1 cellular context compared by ENCODE assay signal in genomic region chr3:46558184-46559029, GRCh38.
A peak's percentile ranks its signal among the peaks of the same experiment; 100 is the strongest.
TF ChIP-seq lines count a peak whose summit lies in the region.

No MANE protein-coding gene starts in this region.

TF ChIP-seq in K562, 482 proteins besides CTCF, POLR2A, EP300 and RAD21 (continued from another document and continues in another):
- no peak for TF ChIP-seq CUX1 (CRISPR knock-in tag; IDR thresholded peaks at IDR 0.05)
- peak; percentile 77; the same call in 1 of the 2 replicates for TF ChIP-seq LCOR (CRISPR knock-in tag; IDR thresholded peaks at IDR 0.05)
- no peak for TF ChIP-seq MTF1 (CRISPR knock-in tag; IDR thresholded peaks at IDR 0.05; ENCODE audit: borderline replicate concordance)
- TF ChIP-seq ZNF584 (CRISPR knock-in tag; IDR thresholded peaks at IDR 0.05; ENCODE audit: low read depth), result no peak
- TF ChIP-seq ZNF707 (CRISPR knock-in tag; conservative IDR thresholded peaks at IDR 0.05), result 0 out of 2 replicates have a peak, but pooled peaks have one; percentile 33
- TF ChIP-seq ZNF280A (IDR thresholded peaks at IDR 0.05; ENCODE audit: low read depth, partially characterized antibody), result no peak
- TF ChIP-seq RAD51 (IDR thresholded peaks at IDR 0.05; ENCODE audit: borderline replicate concordance, low read depth), result 0 out of 2 replicates have a peak, but pooled peaks have one; percentile 7
- TF ChIP-seq ZNF644 (tag; IDR thresholded peaks at IDR 0.05; ENCODE audit: low read depth), result peak; percentile 59; the same call in 1 of the 2 replicates
- no peak for TF ChIP-seq BCOR (IDR thresholded peaks at IDR 0.05)
- no peak; the same call in 1 of the 2 replicates for TF ChIP-seq CEBPB (tag; IDR thresholded peaks at IDR 0.05)
- no peak for TF ChIP-seq EWSR1 (IDR thresholded peaks at IDR 0.05; ENCODE audit: borderline replicate concordance, low read depth, partially characterized antibody)
- TF ChIP-seq ZNF764 (CRISPR knock-in tag; IDR thresholded peaks at IDR 0.05; ENCODE audit: low read depth), result peak; percentile 97
- TF ChIP-seq ZNF140 (CRISPR knock-in tag; IDR thresholded peaks at IDR 0.05), result no peak
- no peak for TF ChIP-seq PTTG1 (tag; IDR thresholded peaks at IDR 0.05; ENCODE audit: low read depth)
- no peak; the same call in 1 of the 2 replicates for TF ChIP-seq THRAP3 (IDR thresholded peaks at IDR 0.05; ENCODE audit: borderline replicate concordance)
- TF ChIP-seq XRCC5 (IDR thresholded peaks at IDR 0.05; ENCODE audit: low read depth, low read length), result peak; percentile 85
- no peak for TF ChIP-seq RFX1 (IDR thresholded peaks at IDR 0.05)
- peak in 1 of 2 experiments; percentile 53; a peak in 1 of 4 replicates for TF ChIP-seq RCOR1 (IDR thresholded peaks at IDR 0.05; ENCODE audit: borderline replicate concordance in 1 of 2, low read depth in 2 of 2, low read length in 2 of 2)
- TF ChIP-seq ZNF766 (CRISPR knock-in tag; conservative IDR thresholded peaks at IDR 0.05), result no peak
- no peak for TF ChIP-seq TCF7L2 (IDR thresholded peaks at IDR 0.05; ENCODE audit: low read depth, low read length)
- no peak; the same call in 1 of the 2 replicates for TF ChIP-seq HSF4 (CRISPR knock-in tag; IDR thresholded peaks at IDR 0.05; ENCODE audit: borderline replicate concordance)
- peak in 1 of 2 experiments; percentile 10 for TF ChIP-seq AFF1 (IDR thresholded peaks at IDR 0.05; ENCODE audit: low read depth in 1 of 2, partially characterized antibody in 2 of 2)
- TF ChIP-seq ZNF561 (CRISPR knock-in tag; conservative IDR thresholded peaks at IDR 0.05), result no peak
- 0 out of 4 replicates have a peak, but pooled peaks of 1 of the 2 experiments have one; percentile 6 for TF ChIP-seq TRIM24 (IDR thresholded peaks at IDR 0.05)
- no peak for TF ChIP-seq ZNF134 (CRISPR knock-in tag; conservative IDR thresholded peaks at IDR 0.05)
- TF ChIP-seq BDP1 (IDR thresholded peaks at IDR 0.05; ENCODE audit: insufficient read depth, insufficient read length), result no peak
- TF ChIP-seq TEAD1 (CRISPR knock-in tag; IDR thresholded peaks at IDR 0.05), result peak in 1 of 2 experiments; percentile 84; a peak in 2 of 4 replicates
- TF ChIP-seq ZBTB9 (CRISPR knock-in tag; IDR thresholded peaks at IDR 0.05), result 0 out of 2 replicates have a peak, but pooled peaks have one; percentile 59
- no peak for TF ChIP-seq PTRF (tag; IDR thresholded peaks at IDR 0.05)
- no peak for TF ChIP-seq SIRT6 (IDR thresholded peaks at IDR 0.05; ENCODE audit: low read depth, low read length)
- TF ChIP-seq NUFIP1 (IDR thresholded peaks at IDR 0.05; ENCODE audit: partially characterized antibody), result no peak
- TF ChIP-seq KAT8 (IDR thresholded peaks at IDR 0.05; ENCODE audit: low read depth), result no peak
- TF ChIP-seq ZFP91 (CRISPR knock-in tag; IDR thresholded peaks at IDR 0.05), result peak; percentile 79; the same call in 1 of the 2 replicates
- TF ChIP-seq ZNF507 (tag; conservative IDR thresholded peaks at IDR 0.05), result no peak
- TF ChIP-seq ETS1 (conservative IDR thresholded peaks at IDR 0.05; ENCODE audit: control insufficient read depth, low read depth, low read length), result no peak
- peak; percentile 19; the same call in 1 of the 2 replicates for TF ChIP-seq LEF1 (IDR thresholded peaks at IDR 0.05)
- no peak; the same call in 1 of the 2 replicates for TF ChIP-seq VEZF1 (CRISPR knock-in tag; IDR thresholded peaks at IDR 0.05)
- TF ChIP-seq PATZ1 (CRISPR knock-in tag; IDR thresholded peaks at IDR 0.05; ENCODE audit: borderline replicate concordance), result no peak
- TF ChIP-seq ATF6 (CRISPR knock-in tag; IDR thresholded peaks at IDR 0.05), result no peak
